ENCODE assay signal across 9 cellular contexts in genomic region chr16:80996688-80997138, GRCh38. TPM values are rescaled to one million over a fixed set of nuclear protein-coding genes. Genes with fewer than 3 reads are reported as not detected.
DNase-seq lines count a peak whose midpoint lies in the region; ATAC-seq and TF ChIP-seq lines count a peak whose summit lies in the region.
"Had no signal": no experiment of that assay in that cellular context is flagged by ENCODE, and none has a peak within 500 bp of the region (broad histone marks: within the 10 kb centered on the region; RNA-seq: fewer than 3 reads in every experiment).

No MANE protein-coding gene starts in this region.

- peak; percentile 51 for ATAC-seq in CD4-positive, alpha-beta T cell (ENCODE audit: poor library complexity)
- ATAC-seq in GM19463 (IDR thresholded peaks at IDR 0.05; ENCODE audit: unreplicated experiment) (peak; percentile 21), aorta (ENCODE audit: low FRiP score) (no peak), GM18858 (IDR thresholded peaks at IDR 0.05; ENCODE audit: unreplicated experiment) (no peak)

- intact Hi-C loops in CD4-positive, alpha-beta T cell (cut with DNase I, micrococcal nuclease): no loop called here
- intact Hi-C loops in activated CD4-positive, alpha-beta memory T cell treated with anti-CD3 and anti-CD28 coated beads for 36 hours (cut with micrococcal nuclease): loop anchor here (1.0 kb wide), 1 partner anchor 48 kb away; no protein-coding TSS in a partner anchor
- intact Hi-C loops in aorta (cut with DNase I): no loop called here

- DNase-seq in CD4-positive, alpha-beta T cell: no peak
- no peak for DNase-seq in activated CD4-positive, alpha-beta memory T cell treated with anti-CD3 and anti-CD28 coated beads for 36 hours
- no peak for DNase-seq in NCI-H187 (lab: John Stamatoyannopoulos, UW)
- DNase-seq in aorta: no peak
- DNase-seq in foreskin fibroblast: no peak
- DNase-seq: stimulated activated CD4-positive, alpha-beta T cell treated with anti-CD3 and anti-CD28 coated beads, Interleukin-12 subunit alpha, Interleukin-12 subunit beta, amount 100 ng/mL, for 4 hours had no signal

- peak overlapping the region; percentile 62 to 69 for H3K4me3 ChIP-seq in mucosa of rectum (ENCODE audit: low read length in 2 of 2)
- no peak overlapping the region for H3K4me3 ChIP-seq in aorta (ENCODE audit: low read length in 2 of 2)
- H3K4me3 ChIP-seq in foreskin fibroblast (ENCODE audit: low read depth in 1 of 2, low read length in 2 of 2): peak overlapping the region in 1 of 2 donors; percentile 30

- peak overlapping the region; percentile 34 for H3K27ac ChIP-seq in CD4-positive, alpha-beta T cell (ENCODE audit: low read depth, low read length)
- peak overlapping the region; percentile 18 to 75 for H3K27ac ChIP-seq in mucosa of rectum (ENCODE audit: low read depth in 2 of 2, low read length in 2 of 2)
- no peak overlapping the region for H3K27ac ChIP-seq in aorta (ENCODE audit: low read depth in 1 of 2, low read length in 2 of 2)

- H3K27ac Mint-ChIP-seq in CD4-positive, alpha-beta T cell: peak overlapping the region; percentile 94
- peak overlapping the region; percentile 94 for H3K27ac Mint-ChIP-seq in activated CD4-positive, alpha-beta memory T cell treated with anti-CD3 and anti-CD28 coated beads for 36 hours

- H3K4me1 ChIP-seq in mucosa of rectum (ENCODE audit: control insufficient read depth in 2 of 2, insufficient read depth in 2 of 2, low read length in 2 of 2) (peaks cover 12 to 18% of the 10 kb centered on the region in 2 donors), aorta (ENCODE audit: control insufficient read depth in 1 of 2, insufficient read depth in 2 of 2, low read length in 2 of 2) (peaks cover 0 to 2% of the 10 kb centered on the region in 2 donors)

- H3K4me3 Mint-ChIP-seq in CD4-positive, alpha-beta T cell: peak overlapping the region; percentile 93
- H3K4me3 Mint-ChIP-seq in activated CD4-positive, alpha-beta memory T cell treated with anti-CD3 and anti-CD28 coated beads for 36 hours: peak overlapping the region; percentile 76

- peaks cover 33% of the 10 kb centered on the region for H3K36me3 Mint-ChIP-seq in CD4-positive, alpha-beta T cell (ENCODE audit: low read depth)
- H3K36me3 Mint-ChIP-seq in activated CD4-positive, alpha-beta memory T cell treated with anti-CD3 and anti-CD28 coated beads for 36 hours: peaks cover 28% of the 10 kb centered on the region

- CTCF ChIA-PET in CD4-positive, alpha-beta T cell (lab: Charles Lee): interaction anchor here (1.6 kb wide), 1 partner anchor 39 kb away, joined by 5 read pairs; the partner anchor contains the start of gene ATMIN
- CTCF ChIA-PET in activated CD4-positive, alpha-beta memory T cell treated with anti-CD3 and anti-CD28 coated beads for 36 hours (lab: Charles Lee): interaction anchor here (0.6 to 1.4 kb wide), 2 partner anchors 8 to 39 kb away, joined by 3 to 4 read pairs; partner anchors contain the start of gene ATMIN

- H3K9me3 Mint-ChIP-seq in CD4-positive, alpha-beta T cell: no peaks in the 10 kb centered on the region
- no peaks in the 10 kb centered on the region for H3K9me3 Mint-ChIP-seq in activated CD4-positive, alpha-beta memory T cell treated with anti-CD3 and anti-CD28 coated beads for 36 hours

- H3K9ac ChIP-seq in mucosa of rectum (ENCODE audit: low read depth in 1 of 2, low read length in 2 of 2): peak overlapping the region in 1 of 2 donors; percentile 51

- no peaks in the 10 kb centered on the region for H3K27me3 ChIP-seq in CD4-positive, alpha-beta T cell (ENCODE audit: control insufficient read depth, insufficient read depth, low read length)
- no peaks in the 10 kb centered on the region for H3K27me3 ChIP-seq in mucosa of rectum (ENCODE audit: control insufficient read depth in 2 of 2, insufficient read depth in 2 of 2, low read length in 2 of 2)
- H3K27me3 ChIP-seq in aorta (ENCODE audit: control insufficient read depth in 1 of 2, insufficient read depth in 2 of 2, low read length in 1 of 2): no peaks in the 10 kb centered on the region

- H3K4me1 Mint-ChIP-seq in CD4-positive, alpha-beta T cell (ENCODE audit: low read depth): peaks cover 72% of the 10 kb centered on the region
- peaks cover 63% of the 10 kb centered on the region for H3K4me1 Mint-ChIP-seq in activated CD4-positive, alpha-beta memory T cell treated with anti-CD3 and anti-CD28 coated beads for 36 hours (ENCODE audit: low read depth)

- H3K36me3 ChIP-seq in mucosa of rectum (ENCODE audit: control insufficient read depth in 2 of 2, insufficient read depth in 2 of 2, low read length in 2 of 2): peaks cover 0 to 3% of the 10 kb centered on the region in 2 donors
- H3K36me3 ChIP-seq in aorta (ENCODE audit: control insufficient read depth in 1 of 2, insufficient read depth in 2 of 2, low read length in 1 of 2): no peaks in the 10 kb centered on the region

- POLR2A ChIA-PET in CD4-positive, alpha-beta T cell (lab: Charles Lee): interaction anchor here (1.1 to 2.5 kb wide), 2 partner anchors 10 to 39 kb away, joined by 4 to 33 read pairs; partner anchors contain the start of genes ATMIN, CENPN and CMC2
- POLR2A ChIA-PET in activated CD4-positive, alpha-beta memory T cell treated with anti-CD3 and anti-CD28 coated beads for 36 hours (lab: Charles Lee): interaction anchor here (0.8 kb wide), 1 partner anchor 10 kb away, joined by 3 read pairs; the partner anchor contains the start of genes CENPN and CMC2

- WGBS in aorta, 2 donors: 15 to 25% methylated on average over 4 of the region's 4 CpGs

- no peaks in the 10 kb centered on the region for H3K27me3 Mint-ChIP-seq in CD4-positive, alpha-beta T cell
- H3K27me3 Mint-ChIP-seq in activated CD4-positive, alpha-beta memory T cell treated with anti-CD3 and anti-CD28 coated beads for 36 hours: no peaks in the 10 kb centered on the region

- no peaks in the 10 kb centered on the region for H3K9me3 ChIP-seq in CD4-positive, alpha-beta T cell (ENCODE audit: control insufficient read depth, low read length)
- no peaks in the 10 kb centered on the region for H3K9me3 ChIP-seq in mucosa of rectum (ENCODE audit: control insufficient read depth in 2 of 2, low read length in 2 of 2)
- no peaks in the 10 kb centered on the region for H3K9me3 ChIP-seq in aorta (ENCODE audit: control insufficient read depth, low read length)

- TF ChIP-seq CTCF in CD4-positive, alpha-beta T cell (IDR thresholded peaks at IDR 0.05): no peak
- TF ChIP-seq CTCF in foreskin fibroblast (IDR thresholded peaks at IDR 0.05; ENCODE audit: low read depth, low read length): no peak

RNA-seq across cellular contexts. Expression of gene CMC2, which starts 10.0 kb away (rescaled TPM):
- 10 to 100 TPM; 67.7 to 68.8 TPM for total RNA-seq in CD4-positive, alpha-beta T cell
- total RNA-seq in activated CD4-positive, alpha-beta memory T cell treated with anti-CD3 and anti-CD28 coated beads for 36 hours: 100 to 1,000 TPM; 147 to 148 TPM
- total RNA-seq in aorta: 10 to 100 TPM; 33.0 to 33.2 TPM
- 100 to 1,000 TPM in 1 of 2 donors, 10 to 100 TPM in 1; 31.3 to 108 TPM for polyA plus RNA-seq in aorta

RNA-seq across cellular contexts. Expression of gene CENPN, which starts 10.3 kb away (rescaled TPM):
- 1 to 10 TPM; 8.7 to 9.7 TPM for total RNA-seq in CD4-positive, alpha-beta T cell
- 10 to 100 TPM; 71.9 to 76.0 TPM for total RNA-seq in activated CD4-positive, alpha-beta memory T cell treated with anti-CD3 and anti-CD28 coated beads for 36 hours
- 1 to 10 TPM; 4.4 to 5.3 TPM for total RNA-seq in aorta
- 1 to 10 TPM; 5.5 to 7.0 TPM for polyA plus RNA-seq in aorta

RNA-seq across cellular contexts. Expression of gene ATMIN, which starts 38.9 kb away (rescaled TPM):
- 10 to 100 TPM; 29.9 to 31.7 TPM for total RNA-seq in CD4-positive, alpha-beta T cell
- 10 to 100 TPM; 19.3 to 21.3 TPM for total RNA-seq in activated CD4-positive, alpha-beta memory T cell treated with anti-CD3 and anti-CD28 coated beads for 36 hours
- 10 to 100 TPM; 26.1 to 29.1 TPM for total RNA-seq in aorta
- 10 to 100 TPM in 1 of 2 donors, 1 to 10 TPM in 1; 9.4 to 10.4 TPM for polyA plus RNA-seq in aorta

Comparison
In these comparisons a context has a peak if more than half of its experiments do, and no peak if none do; other contexts are left out.
1. ATAC-seq: peak in CD4-positive, alpha-beta T cell (single experiment) and GM19463 (single experiment); none in aorta (single experiment) and GM18858 (single experiment).
2. H3K27ac ChIP-seq: peak in CD4-positive, alpha-beta T cell (single experiment) and mucosa of rectum (2 of 2); none in aorta (0 of 2).
3. H3K4me3 ChIP-seq: peak in mucosa of rectum (2 of 2); none in aorta (0 of 2).
4. RNA of gene CENPN, which starts 10.3 kb away (total RNA-seq): 71.9 to 76.0 TPM in activated CD4-positive, alpha-beta memory T cell treated with anti-CD3 and anti-CD28 coated beads for 36 hours; 8.7 to 9.7 TPM in CD4-positive, alpha-beta T cell and 4.4 to 5.3 TPM in aorta; every median in the first group is over 4 times any median in the second.